1 cellular context compared by ENCODE assay signal in genomic region chr9:69307061-69307445, GRCh38. TPM values are rescaled to one million over a fixed set of nuclear protein-coding genes. Genes with fewer than 3 reads are reported as not detected.
"Had no signal": no experiment of that assay in that cellular context is flagged by ENCODE, and none has a peak within 500 bp of the region (broad histone marks: within the 10 kb centered on the region; RNA-seq: fewer than 3 reads in every experiment).

No MANE protein-coding gene starts in this region.

RNA-seq across cellular contexts. Expression of gene ENTREP1, which starts 18.0 kb away (rescaled TPM):
- polyA plus RNA-seq: immature natural killer cell had no signal
